Comparison of ENCODE assay signal across 1 cellular context in the genomic region with DNA sequence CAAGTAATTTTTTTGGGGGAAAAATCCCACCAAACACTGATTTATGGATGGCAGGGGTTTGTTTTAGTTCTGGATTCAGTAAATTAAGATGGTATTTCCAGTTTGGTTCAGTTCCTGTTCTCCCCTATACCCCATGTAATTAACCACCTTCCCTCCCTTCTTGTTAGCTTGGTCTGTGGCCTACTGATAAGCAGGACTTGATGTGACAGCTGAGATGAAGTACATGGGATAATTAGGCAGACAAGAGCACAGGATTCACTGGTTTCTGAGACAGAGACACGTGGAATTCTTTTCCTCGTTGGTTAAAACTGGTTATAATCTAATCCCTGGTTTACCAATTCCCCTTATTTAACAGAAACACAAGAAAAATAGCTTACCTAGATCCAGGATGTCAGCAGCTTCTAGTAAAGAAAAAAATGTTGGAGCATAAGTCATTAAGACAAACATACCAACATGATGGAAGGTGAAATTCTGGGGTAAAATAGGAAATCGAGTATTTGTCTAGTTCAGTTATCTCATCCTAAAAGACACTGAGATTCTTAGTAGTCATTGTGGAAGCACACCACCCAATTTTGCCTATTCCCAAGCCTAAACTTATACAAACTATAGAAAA.
A peak's percentile ranks its signal among the peaks of the same experiment; 100 is the strongest.
TF ChIP-seq lines count a peak whose summit lies in the region.

No MANE protein-coding gene starts in this region.

TF ChIP-seq in K562, 482 proteins besides CTCF, POLR2A, EP300 and RAD21 (continued from another document and continues in another):
- TF ChIP-seq, protein P1, sequence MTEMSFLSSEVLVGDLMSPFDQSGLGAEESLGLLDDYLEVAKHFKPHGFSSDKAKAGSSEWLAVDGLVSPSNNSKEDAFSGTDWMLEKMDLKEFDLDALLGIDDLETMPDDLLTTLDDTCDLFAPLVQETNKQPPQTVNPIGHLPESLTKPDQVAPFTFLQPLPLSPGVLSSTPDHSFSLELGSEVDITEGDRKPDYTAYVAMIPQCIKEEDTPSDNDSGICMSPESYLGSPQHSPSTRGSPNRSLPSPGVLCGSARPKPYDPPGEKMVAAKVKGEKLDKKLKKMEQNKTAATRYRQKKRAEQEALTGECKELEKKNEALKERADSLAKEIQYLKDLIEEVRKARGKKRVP (CRISPR knock-in tag; IDR thresholded peaks at IDR 0.05), result 0 out of 2 replicates have a peak, but pooled peaks have one; percentile 13
- TF ChIP-seq YBX1 (IDR thresholded peaks at IDR 0.05) (no peak), NR3C1 (CRISPR knock-in tag; IDR thresholded peaks at IDR 0.05) (no peak), ZBTB8A (IDR thresholded peaks at IDR 0.05; ENCODE audit: partially characterized antibody) (no peak), PTTG1 (tag; IDR thresholded peaks at IDR 0.05; ENCODE audit: low read depth) (no peak), ZSCAN29 (IDR thresholded peaks at IDR 0.05) (no peak), ZNF232 (CRISPR knock-in tag; IDR thresholded peaks at IDR 0.05) (no peak), TFAM (CRISPR knock-in tag; conservative IDR thresholded peaks at IDR 0.05) (no peak), ARID2 (IDR thresholded peaks at IDR 0.05) (no peak), ZNF140 (CRISPR knock-in tag; IDR thresholded peaks at IDR 0.05) (no peak), ZNF561 (CRISPR knock-in tag; conservative IDR thresholded peaks at IDR 0.05) (no peak), CHD2 (IDR thresholded peaks at IDR 0.05; ENCODE audit: low read depth, low read length) (no peak), MEF2D (tag; conservative IDR thresholded peaks at IDR 0.05; ENCODE audit: low read depth) (no peak), ZC3H4 (CRISPR knock-in tag; IDR thresholded peaks at IDR 0.05; ENCODE audit: borderline replicate concordance) (no peak), ELF1 (tag; IDR thresholded peaks at IDR 0.05) (0 out of 2 replicates have a peak, but pooled peaks have one; percentile 13), COPS2 (conservative IDR thresholded peaks at IDR 0.05) (no peak), CCAR2 (IDR thresholded peaks at IDR 0.05; ENCODE audit: low read depth, low read length) (no peak), KAT8 (IDR thresholded peaks at IDR 0.05; ENCODE audit: low read depth) (no peak), WHSC1 (IDR thresholded peaks at IDR 0.05; ENCODE audit: low read length) (no peak), ZEB2 (IDR thresholded peaks at IDR 0.05) (peak; percentile 59; the same call in 1 of the 2 replicates), HLTF (IDR thresholded peaks at IDR 0.05) (no peak), ZNF444 (CRISPR knock-in tag; IDR thresholded peaks at IDR 0.05) (no peak), PRMT5 (CRISPR knock-in tag; IDR thresholded peaks at IDR 0.05) (no peak), CHD4 (IDR thresholded peaks at IDR 0.05; ENCODE audit: insufficient read depth, insufficient replicate concordance, low read depth, low read length, poor library complexity, severe bottlenecking) (peak; percentile 46), FOS (IDR thresholded peaks at IDR 0.05; ENCODE audit: extremely low read depth, insufficient read length) (no peak), FOSL1 (tag; conservative IDR thresholded peaks at IDR 0.05) (peak; percentile 67), NR1H2 (CRISPR knock-in tag; IDR thresholded peaks at IDR 0.05) (no peak), TCFL5 (CRISPR knock-in tag; conservative IDR thresholded peaks at IDR 0.05) (no peak), TEAD1 (CRISPR knock-in tag; IDR thresholded peaks at IDR 0.05) (peak; percentile 47 to 68; a peak in 1 of 4 replicates), SREBF1 (IDR thresholded peaks at IDR 0.05; ENCODE audit: borderline replicate concordance, low read depth, low read length) (no peak), TOE1 (IDR thresholded peaks at IDR 0.05; ENCODE audit: borderline replicate concordance) (peak; percentile 44; the same call in 1 of the 2 replicates), TOE1 (CRISPR knock-in tag; IDR thresholded peaks at IDR 0.05; ENCODE audit: borderline replicate concordance, low read depth) (no peak), RBM22 (IDR thresholded peaks at IDR 0.05; ENCODE audit: low read depth, low read length, poor library complexity, severe bottlenecking) (no peak), PHB (CRISPR knock-in tag; IDR thresholded peaks at IDR 0.05) (no peak), CBFA2T2 (conservative IDR thresholded peaks at IDR 0.05) (peak; percentile 92), CAMTA2 (CRISPR knock-in tag; conservative IDR thresholded peaks at IDR 0.05) (no peak), HMG20B (CRISPR knock-in tag; IDR thresholded peaks at IDR 0.05) (no peak), L3MBTL2 (IDR thresholded peaks at IDR 0.05) (peak; percentile 95), CTBP1 (IDR thresholded peaks at IDR 0.05; ENCODE audit: borderline replicate concordance) (peak; percentile 84; the same call in 1 of the 2 replicates), NCOR1 (IDR thresholded peaks at IDR 0.05) (peak; percentile 92), SRSF1 (IDR thresholded peaks at IDR 0.05; ENCODE audit: low read depth, low read length) (no peak), ZNF165 (CRISPR knock-in tag; IDR thresholded peaks at IDR 0.05; ENCODE audit: borderline replicate concordance) (no peak), POLR2G (IDR thresholded peaks at IDR 0.05; ENCODE audit: low read depth, low read length) (no peak), FOXP1 (CRISPR knock-in tag; IDR thresholded peaks at IDR 0.05) (no peak), CSDE1 (IDR thresholded peaks at IDR 0.05) (no peak), TCF7L2 (IDR thresholded peaks at IDR 0.05; ENCODE audit: low read depth, low read length) (no peak)
- TF ChIP-seq, protein P2, sequence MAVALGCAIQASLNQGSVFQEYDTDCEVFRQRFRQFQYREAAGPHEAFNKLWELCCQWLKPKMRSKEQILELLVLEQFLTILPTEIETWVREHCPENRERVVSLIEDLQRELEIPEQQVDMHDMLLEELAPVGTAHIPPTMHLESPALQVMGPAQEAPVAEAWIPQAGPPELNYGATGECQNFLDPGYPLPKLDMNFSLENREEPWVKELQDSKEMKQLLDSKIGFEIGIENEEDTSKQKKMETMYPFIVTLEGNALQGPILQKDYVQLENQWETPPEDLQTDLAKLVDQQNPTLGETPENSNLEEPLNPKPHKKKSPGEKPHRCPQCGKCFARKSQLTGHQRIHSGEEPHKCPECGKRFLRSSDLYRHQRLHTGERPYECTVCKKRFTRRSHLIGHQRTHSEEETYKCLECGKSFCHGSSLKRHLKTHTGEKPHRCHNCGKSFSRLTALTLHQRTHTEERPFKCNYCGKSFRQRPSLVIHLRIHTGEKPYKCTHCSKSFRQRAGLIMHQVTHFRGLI (CRISPR knock-in tag; IDR thresholded peaks at IDR 0.05), result no peak
- TF ChIP-seq, protein P3, sequence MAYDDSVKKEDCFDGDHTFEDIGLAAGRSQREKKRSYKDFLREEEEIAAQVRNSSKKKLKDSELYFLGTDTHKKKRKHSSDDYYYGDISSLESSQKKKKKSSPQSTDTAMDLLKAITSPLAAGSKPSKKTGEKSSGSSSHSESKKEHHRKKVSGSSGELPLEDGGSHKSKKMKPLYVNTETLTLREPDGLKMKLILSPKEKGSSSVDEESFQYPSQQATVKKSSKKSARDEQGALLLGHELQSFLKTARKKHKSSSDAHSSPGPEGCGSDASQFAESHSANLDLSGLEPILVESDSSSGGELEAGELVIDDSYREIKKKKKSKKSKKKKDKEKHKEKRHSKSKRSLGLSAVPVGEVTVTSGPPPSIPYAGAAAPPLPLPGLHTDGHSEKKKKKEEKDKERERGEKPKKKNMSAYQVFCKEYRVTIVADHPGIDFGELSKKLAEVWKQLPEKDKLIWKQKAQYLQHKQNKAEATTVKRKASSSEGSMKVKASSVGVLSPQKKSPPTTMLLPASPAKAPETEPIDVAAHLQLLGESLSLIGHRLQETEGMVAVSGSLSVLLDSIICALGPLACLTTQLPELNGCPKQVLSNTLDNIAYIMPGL (CRISPR knock-in tag; IDR thresholded peaks at IDR 0.05), result no peak
- TF ChIP-seq, protein P4, sequence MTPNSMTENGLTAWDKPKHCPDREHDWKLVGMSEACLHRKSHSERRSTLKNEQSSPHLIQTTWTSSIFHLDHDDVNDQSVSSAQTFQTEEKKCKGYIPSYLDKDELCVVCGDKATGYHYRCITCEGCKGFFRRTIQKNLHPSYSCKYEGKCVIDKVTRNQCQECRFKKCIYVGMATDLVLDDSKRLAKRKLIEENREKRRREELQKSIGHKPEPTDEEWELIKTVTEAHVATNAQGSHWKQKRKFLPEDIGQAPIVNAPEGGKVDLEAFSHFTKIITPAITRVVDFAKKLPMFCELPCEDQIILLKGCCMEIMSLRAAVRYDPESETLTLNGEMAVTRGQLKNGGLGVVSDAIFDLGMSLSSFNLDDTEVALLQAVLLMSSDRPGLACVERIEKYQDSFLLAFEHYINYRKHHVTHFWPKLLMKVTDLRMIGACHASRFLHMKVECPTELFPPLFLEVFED (CRISPR knock-in tag; conservative IDR thresholded peaks at IDR 0.05), result no peak
- TF ChIP-seq, protein P5, sequence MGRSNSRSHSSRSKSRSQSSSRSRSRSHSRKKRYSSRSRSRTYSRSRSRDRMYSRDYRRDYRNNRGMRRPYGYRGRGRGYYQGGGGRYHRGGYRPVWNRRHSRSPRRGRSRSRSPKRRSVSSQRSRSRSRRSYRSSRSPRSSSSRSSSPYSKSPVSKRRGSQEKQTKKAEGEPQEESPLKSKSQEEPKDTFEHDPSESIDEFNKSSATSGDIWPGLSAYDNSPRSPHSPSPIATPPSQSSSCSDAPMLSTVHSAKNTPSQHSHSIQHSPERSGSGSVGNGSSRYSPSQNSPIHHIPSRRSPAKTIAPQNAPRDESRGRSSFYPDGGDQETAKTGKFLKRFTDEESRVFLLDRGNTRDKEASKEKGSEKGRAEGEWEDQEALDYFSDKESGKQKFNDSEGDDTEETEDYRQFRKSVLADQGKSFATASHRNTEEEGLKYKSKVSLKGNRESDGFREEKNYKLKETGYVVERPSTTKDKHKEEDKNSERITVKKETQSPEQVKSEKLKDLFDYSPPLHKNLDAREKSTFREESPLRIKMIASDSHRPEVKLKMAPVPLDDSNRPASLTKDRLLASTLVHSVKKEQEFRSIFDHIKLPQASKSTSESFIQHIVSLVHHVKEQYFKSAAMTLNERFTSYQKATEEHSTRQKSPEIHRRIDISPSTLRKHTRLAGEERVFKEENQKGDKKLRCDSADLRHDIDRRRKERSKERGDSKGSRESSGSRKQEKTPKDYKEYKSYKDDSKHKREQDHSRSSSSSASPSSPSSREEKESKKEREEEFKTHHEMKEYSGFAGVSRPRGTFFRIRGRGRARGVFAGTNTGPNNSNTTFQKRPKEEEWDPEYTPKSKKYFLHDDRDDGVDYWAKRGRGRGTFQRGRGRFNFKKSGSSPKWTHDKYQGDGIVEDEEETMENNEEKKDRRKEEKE (IDR thresholded peaks at IDR 0.05; ENCODE audit: borderline replicate concordance in 1 of 2, control insufficient read depth in 1 of 2, low read depth in 2 of 2, low read length in 1 of 2), result no peak
- TF ChIP-seq, protein P6, sequence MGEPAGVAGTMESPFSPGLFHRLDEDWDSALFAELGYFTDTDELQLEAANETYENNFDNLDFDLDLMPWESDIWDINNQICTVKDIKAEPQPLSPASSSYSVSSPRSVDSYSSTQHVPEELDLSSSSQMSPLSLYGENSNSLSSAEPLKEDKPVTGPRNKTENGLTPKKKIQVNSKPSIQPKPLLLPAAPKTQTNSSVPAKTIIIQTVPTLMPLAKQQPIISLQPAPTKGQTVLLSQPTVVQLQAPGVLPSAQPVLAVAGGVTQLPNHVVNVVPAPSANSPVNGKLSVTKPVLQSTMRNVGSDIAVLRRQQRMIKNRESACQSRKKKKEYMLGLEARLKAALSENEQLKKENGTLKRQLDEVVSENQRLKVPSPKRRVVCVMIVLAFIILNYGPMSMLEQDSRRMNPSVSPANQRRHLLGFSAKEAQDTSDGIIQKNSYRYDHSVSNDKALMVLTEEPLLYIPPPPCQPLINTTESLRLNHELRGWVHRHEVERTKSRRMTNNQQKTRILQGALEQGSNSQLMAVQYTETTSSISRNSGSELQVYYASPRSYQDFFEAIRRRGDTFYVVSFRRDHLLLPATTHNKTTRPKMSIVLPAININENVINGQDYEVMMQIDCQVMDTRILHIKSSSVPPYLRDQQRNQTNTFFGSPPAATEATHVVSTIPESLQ (CRISPR knock-in tag; IDR thresholded peaks at IDR 0.05), result no peak
- TF ChIP-seq, protein P7, sequence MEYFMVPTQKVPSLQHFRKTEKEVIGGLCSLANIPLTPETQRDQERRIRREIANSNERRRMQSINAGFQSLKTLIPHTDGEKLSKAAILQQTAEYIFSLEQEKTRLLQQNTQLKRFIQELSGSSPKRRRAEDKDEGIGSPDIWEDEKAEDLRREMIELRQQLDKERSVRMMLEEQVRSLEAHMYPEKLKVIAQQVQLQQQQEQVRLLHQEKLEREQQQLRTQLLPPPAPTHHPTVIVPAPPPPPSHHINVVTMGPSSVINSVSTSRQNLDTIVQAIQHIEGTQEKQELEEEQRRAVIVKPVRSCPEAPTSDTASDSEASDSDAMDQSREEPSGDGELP (CRISPR knock-in tag; IDR thresholded peaks at IDR 0.05; ENCODE audit: borderline replicate concordance), result peak; percentile 55; the same call in 1 of the 2 replicates
- TF ChIP-seq, protein P8, sequence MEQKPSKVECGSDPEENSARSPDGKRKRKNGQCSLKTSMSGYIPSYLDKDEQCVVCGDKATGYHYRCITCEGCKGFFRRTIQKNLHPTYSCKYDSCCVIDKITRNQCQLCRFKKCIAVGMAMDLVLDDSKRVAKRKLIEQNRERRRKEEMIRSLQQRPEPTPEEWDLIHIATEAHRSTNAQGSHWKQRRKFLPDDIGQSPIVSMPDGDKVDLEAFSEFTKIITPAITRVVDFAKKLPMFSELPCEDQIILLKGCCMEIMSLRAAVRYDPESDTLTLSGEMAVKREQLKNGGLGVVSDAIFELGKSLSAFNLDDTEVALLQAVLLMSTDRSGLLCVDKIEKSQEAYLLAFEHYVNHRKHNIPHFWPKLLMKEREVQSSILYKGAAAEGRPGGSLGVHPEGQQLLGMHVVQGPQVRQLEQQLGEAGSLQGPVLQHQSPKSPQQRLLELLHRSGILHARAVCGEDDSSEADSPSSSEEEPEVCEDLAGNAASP (IDR thresholded peaks at IDR 0.05), result no peak
- TF ChIP-seq, protein P9, sequence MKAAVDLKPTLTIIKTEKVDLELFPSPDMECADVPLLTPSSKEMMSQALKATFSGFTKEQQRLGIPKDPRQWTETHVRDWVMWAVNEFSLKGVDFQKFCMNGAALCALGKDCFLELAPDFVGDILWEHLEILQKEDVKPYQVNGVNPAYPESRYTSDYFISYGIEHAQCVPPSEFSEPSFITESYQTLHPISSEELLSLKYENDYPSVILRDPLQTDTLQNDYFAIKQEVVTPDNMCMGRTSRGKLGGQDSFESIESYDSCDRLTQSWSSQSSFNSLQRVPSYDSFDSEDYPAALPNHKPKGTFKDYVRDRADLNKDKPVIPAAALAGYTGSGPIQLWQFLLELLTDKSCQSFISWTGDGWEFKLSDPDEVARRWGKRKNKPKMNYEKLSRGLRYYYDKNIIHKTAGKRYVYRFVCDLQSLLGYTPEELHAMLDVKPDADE (conservative IDR thresholded peaks at IDR 0.05; ENCODE audit: control insufficient read depth, low read depth, low read length), result no peak
- TF ChIP-seq, protein P10, sequence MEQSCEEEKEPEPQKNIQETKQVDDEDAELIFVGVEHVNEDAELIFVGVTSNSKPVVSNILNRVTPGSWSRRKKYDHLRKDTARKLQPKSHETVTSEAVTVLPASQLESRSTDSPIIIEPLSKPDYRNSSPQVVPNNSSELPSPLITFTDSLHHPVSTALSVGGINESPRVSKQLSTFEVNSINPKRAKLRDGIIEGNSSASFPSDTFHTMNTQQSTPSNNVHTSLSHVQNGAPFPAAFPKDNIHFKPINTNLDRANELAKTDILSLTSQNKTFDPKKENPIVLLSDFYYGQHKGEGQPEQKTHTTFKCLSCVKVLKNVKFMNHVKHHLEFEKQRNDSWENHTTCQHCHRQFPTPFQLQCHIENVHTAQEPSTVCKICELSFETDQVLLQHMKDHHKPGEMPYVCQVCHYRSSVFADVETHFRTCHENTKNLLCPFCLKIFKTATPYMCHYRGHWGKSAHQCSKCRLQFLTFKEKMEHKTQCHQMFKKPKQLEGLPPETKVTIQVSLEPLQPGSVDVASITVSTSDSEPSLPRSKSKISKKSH (CRISPR knock-in tag; IDR thresholded peaks at IDR 0.05), result no peak
